ENCODE assay signal across 22 cellular contexts in the genomic region with DNA sequence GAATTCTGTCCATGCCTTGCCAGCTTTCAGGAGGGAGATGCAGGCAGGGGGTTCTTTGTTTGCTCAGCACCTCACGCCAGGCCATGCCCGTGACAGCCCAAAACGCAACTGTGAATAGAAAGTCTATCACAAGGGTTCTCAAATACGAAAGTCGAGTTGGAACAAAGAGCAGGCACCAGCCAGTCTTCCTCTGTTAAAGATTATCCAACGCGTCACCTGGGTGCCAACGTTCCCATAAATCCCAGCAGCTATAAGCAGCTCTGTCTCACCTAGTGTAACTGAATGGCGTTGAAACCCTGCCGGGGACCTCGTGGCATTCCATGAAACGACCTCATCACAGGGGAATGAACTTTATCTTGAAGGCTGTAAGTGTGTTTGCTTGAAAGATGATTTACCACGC.
DNase-seq lines count a peak whose midpoint lies in the region; ATAC-seq and TF ChIP-seq lines count a peak whose summit lies in the region.
"Had no signal": no experiment of that assay in that cellular context is flagged by ENCODE, and none has a peak within 500 bp of the region (broad histone marks: within the 10 kb centered on the region; RNA-seq: fewer than 3 reads in every experiment).

No MANE protein-coding gene starts in this region.

- H3K27me3 Mint-ChIP-seq in chondrocyte (ENCODE audit: low read depth): peaks cover 22% of the 10 kb centered on the region
- H3K27me3 Mint-ChIP-seq: activated CD4-positive, alpha-beta T cell treated with anti-CD3 and anti-CD28 coated beads, Interleukin-2, amount 10 ng/mL, durations not matched to agents 24 days and 14 days; stimulated activated naive CD8-positive, alpha-beta T cell treated with anti-CD3 and anti-CD28 coated beads, Interleukin-15, amount 100 ng/mL, for 72 hours had no signal

- TF ChIP-seq CTCF in Peyer's patch (IDR thresholded peaks at IDR 0.05): peak in 3 of 6 experiments; percentile 14 to 29 (median 27)
- TF ChIP-seq CTCF in chondrocyte (IDR thresholded peaks at IDR 0.05): no peak

- H3K4me1 Mint-ChIP-seq in chondrocyte (ENCODE audit: low read depth): no peaks in the 10 kb centered on the region
- H3K4me1 Mint-ChIP-seq: activated CD4-positive, alpha-beta T cell treated with anti-CD3 and anti-CD28 coated beads, Interleukin-2, amount 10 ng/mL, durations not matched to agents 24 days and 14 days; stimulated activated naive CD8-positive, alpha-beta T cell treated with anti-CD3 and anti-CD28 coated beads, Interleukin-15, amount 100 ng/mL, for 72 hours had no signal

- H3K27ac ChIP-seq in Peyer's patch: peak overlapping the region in 3 of 4 donors; percentile 46 to 92 (median 77)
- H3K27ac ChIP-seq: coronary artery, gastrocnemius medialis, KMS-11, uterus had no signal

- H3K4me3 Mint-ChIP-seq in chondrocyte (ENCODE audit: unreplicated experiment): no peak overlapping the region
- H3K4me3 Mint-ChIP-seq: activated CD4-positive, alpha-beta T cell treated with anti-CD3 and anti-CD28 coated beads, Interleukin-2, amount 10 ng/mL, durations not matched to agents 24 days and 14 days; stimulated activated naive CD8-positive, alpha-beta T cell treated with anti-CD3 and anti-CD28 coated beads, Interleukin-15, amount 100 ng/mL, for 72 hours had no signal

- intact Hi-C loops in Right ventricle myocardium superior (cut with DNase I): no loop called here

- H3K9me3 ChIP-seq in Peyer's patch: no peaks in the 10 kb centered on the region
- H3K9me3 ChIP-seq: gastrocnemius medialis, uterus had no signal

- DNase-seq in Peyer's patch: peak in 2 of 3 donors; percentile 71 to 88
- DNase-seq in Right ventricle myocardium superior: peak; percentile 49
- DNase-seq in left lobe of liver (ENCODE audit: low spot score): peak; percentile 85
- DNase-seq in renal cortical epithelial cell (ENCODE audit: low read depth): peak; percentile 44
- DNase-seq in NCI-H1092 treated with DMSO at 0.1 percent for 48 hours (lab: John Stamatoyannopoulos, UW): no peak
- DNase-seq in AG20443 (ENCODE audit: low spot score): no peak
- no peak for DNase-seq in chondrocyte (ENCODE audit: low spot score)
- DNase-seq: activated CD4-positive, alpha-beta T cell treated with anti-CD3 and anti-CD28 coated beads, Interleukin-2, amount 10 ng/mL, durations not matched to agents 24 days and 14 days; activated CD8-positive, alpha-beta memory T cell treated with anti-CD3 and anti-CD28 coated beads, Interleukin-2, amount 50 U/mL, for 4 hours; anterior cingulate cortex; gastrocnemius medialis; midbrain; NCI-H1092; NCI-H2081 treated with DMSO at 0.1 percent for 48 hours; NCI-H510A; nucleus accumbens; stimulated activated naive CD8-positive, alpha-beta T cell treated with anti-CD3 and anti-CD28 coated beads, Interleukin-15, amount 100 ng/mL, for 72 hours; SW 1271; uterus had no signal

- peak overlapping the region in 2 of 4 donors; percentile 26 to 36 for H3K4me3 ChIP-seq in Peyer's patch
- H3K4me3 ChIP-seq: coronary artery, gastrocnemius medialis, uterus had no signal

- no peaks in the 10 kb centered on the region for H3K27me3 ChIP-seq in Peyer's patch
- H3K27me3 ChIP-seq: uterus had no signal

- H3K9me3 Mint-ChIP-seq in chondrocyte (ENCODE audit: low read depth): no peaks in the 10 kb centered on the region
- H3K9me3 Mint-ChIP-seq: stimulated activated naive CD8-positive, alpha-beta T cell treated with anti-CD3 and anti-CD28 coated beads, Interleukin-15, amount 100 ng/mL, for 72 hours had no signal

- H3K27ac Mint-ChIP-seq in chondrocyte (ENCODE audit: unreplicated experiment): no peak overlapping the region
- H3K27ac Mint-ChIP-seq: activated CD4-positive, alpha-beta T cell treated with anti-CD3 and anti-CD28 coated beads, Interleukin-2, amount 10 ng/mL, durations not matched to agents 24 days and 14 days; stimulated activated naive CD8-positive, alpha-beta T cell treated with anti-CD3 and anti-CD28 coated beads, Interleukin-15, amount 100 ng/mL, for 72 hours had no signal

- peak; percentile 30 to 69 for TF ChIP-seq POLR2A in Peyer's patch (IDR thresholded peaks at IDR 0.05)

- H3K36me3 ChIP-seq in Peyer's patch: no peaks in the 10 kb centered on the region
- H3K36me3 ChIP-seq: gastrocnemius medialis, uterus had no signal

- peak; percentile 75 for ATAC-seq in Right ventricle myocardium superior (ENCODE audit: poor library complexity)
- peak; percentile 88 for ATAC-seq in left lobe of liver
- no peak for ATAC-seq in HG03135 (IDR thresholded peaks at IDR 0.05; ENCODE audit: unreplicated experiment)
- ATAC-seq: gastrocnemius medialis; stimulated activated naive CD8-positive, alpha-beta T cell treated with anti-CD3 and anti-CD28 coated beads, Interleukin-15, amount 100 ng/mL, for 72 hours had no signal

- no peaks in the 10 kb centered on the region for H3K36me3 Mint-ChIP-seq in chondrocyte (ENCODE audit: low read depth)

- peaks cover 0 to 15% (median 0%) of the 10 kb centered on the region in 4 donors for H3K4me1 ChIP-seq in Peyer's patch
- H3K4me1 ChIP-seq: gastrocnemius medialis, uterus had no signal

Comparison
In these comparisons a context has a peak if more than half of its experiments do, and no peak if none do; other contexts are left out.
1. DNase-seq: peak in Peyer's patch (2 of 3), Right ventricle myocardium superior (single experiment), left lobe of liver (single experiment) and renal cortical epithelial cell (single experiment); none in NCI-H1092 treated with DMSO at 0.1 percent for 48 hours (single experiment), AG20443 (single experiment) and chondrocyte (single experiment).